Comparison of ENCODE assay signal across 30 cellular contexts in the genomic region with DNA sequence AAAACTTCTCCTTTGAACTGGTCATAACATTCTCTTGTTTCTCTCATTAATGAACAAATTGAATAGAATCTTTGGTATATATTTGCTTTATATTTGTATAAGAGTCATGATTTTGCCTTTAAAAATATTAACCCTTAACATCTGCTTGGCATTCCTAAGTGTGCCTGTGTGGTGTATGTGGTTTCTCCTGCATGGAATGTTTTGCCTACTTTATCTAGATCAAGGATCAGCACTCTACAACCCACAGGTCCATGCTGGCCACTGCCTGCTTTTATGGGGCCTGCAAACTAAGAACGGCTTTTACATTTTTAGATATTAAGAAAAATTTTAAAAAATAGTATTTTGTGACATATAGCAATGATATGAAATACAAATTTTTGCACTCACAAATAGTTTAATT. TPM values are rescaled to one million over a fixed set of nuclear protein-coding genes. Genes with fewer than 3 reads are reported as not detected.
"Had no signal": no experiment of that assay in that cellular context is flagged by ENCODE, and none has a peak within 500 bp of the region (broad histone marks: within the 10 kb centered on the region; RNA-seq: fewer than 3 reads in every experiment).

No MANE protein-coding gene starts in this region.

- H3K36me3 Mint-ChIP-seq: activated CD8-positive, alpha-beta memory T cell treated with anti-CD3 and anti-CD28 coated beads, Interleukin-2, amount 10 ng/mL, durations not matched to agents 7 days and 5 days; activated naive CD4-positive, alpha-beta T cell treated with anti-CD3 and anti-CD28 coated beads, Interleukin-2, amount 50 U/mL, for 24 hours had no signal

- H3K4me3 Mint-ChIP-seq: activated CD8-positive, alpha-beta memory T cell treated with anti-CD3 and anti-CD28 coated beads, Interleukin-2, amount 10 ng/mL, durations not matched to agents 7 days and 5 days; activated naive CD4-positive, alpha-beta T cell treated with anti-CD3 and anti-CD28 coated beads, Interleukin-2, amount 50 U/mL, for 24 hours; activated T-cell treated with anti-CD3 and anti-CD28 coated beads, Interleukin-2, amount 50 U/mL, for 24 hours; activated T-helper 1 cell treated with anti-CD3 and anti-CD28 coated beads, Interleukin-12 subunit alpha, Interleukin-12 subunit beta, Interleukin-2, Interleukin-4 antibody, amounts not matched to agents 30 ng/mL and 10 ng/mL and 1 ng/mL, durations not matched to agents 14 hours and 24 hours and 36 hours; T-helper 1 cell treated with Interleukin-12 subunit alpha and Interleukin-12 subunit beta and Interleukin-4 antibody, amounts not matched to agents 30 μg/mL and 1 μg/mL, for 36 hours; WTC11 had no signal

- H3K27ac ChIP-seq: ascending aorta, brain microvascular endothelial cell, RWPE1, SJCRH30 had no signal

- H3K27ac Mint-ChIP-seq: activated CD8-positive, alpha-beta memory T cell treated with anti-CD3 and anti-CD28 coated beads, Interleukin-2, amount 10 ng/mL, durations not matched to agents 7 days and 5 days; activated naive CD4-positive, alpha-beta T cell treated with anti-CD3 and anti-CD28 coated beads, Interleukin-2, amount 50 U/mL, for 24 hours; activated T-cell treated with anti-CD3 and anti-CD28 coated beads, Interleukin-2, amount 50 U/mL, for 24 hours; activated T-helper 1 cell treated with anti-CD3 and anti-CD28 coated beads, Interleukin-12 subunit alpha, Interleukin-12 subunit beta, Interleukin-2, Interleukin-4 antibody, amounts not matched to agents 30 ng/mL and 10 ng/mL and 1 ng/mL, durations not matched to agents 14 hours and 24 hours and 36 hours; T-helper 1 cell treated with Interleukin-12 subunit alpha and Interleukin-12 subunit beta and Interleukin-4 antibody, amounts not matched to agents 30 μg/mL and 1 μg/mL, for 36 hours; WTC11 had no signal

- H3K4me3 ChIP-seq: ascending aorta, SJCRH30 had no signal

- H3K27me3 Mint-ChIP-seq: activated naive CD4-positive, alpha-beta T cell treated with anti-CD3 and anti-CD28 coated beads, Interleukin-2, amount 50 U/mL, for 24 hours had no signal

- H3K9me3 Mint-ChIP-seq: activated naive CD4-positive, alpha-beta T cell treated with anti-CD3 and anti-CD28 coated beads, Interleukin-2, amount 50 U/mL, for 24 hours; activated T-cell treated with anti-CD3 and anti-CD28 coated beads, Interleukin-2, amount 50 U/mL, for 24 hours; T-helper 1 cell treated with Interleukin-12 subunit alpha and Interleukin-12 subunit beta and Interleukin-4 antibody, amounts not matched to agents 30 μg/mL and 1 μg/mL, for 36 hours had no signal

- H3K9me3 ChIP-seq: ascending aorta had no signal

- H3K36me3 ChIP-seq: ascending aorta, brain microvascular endothelial cell, SJCRH30 had no signal

- H3K27me3 ChIP-seq: ascending aorta, brain microvascular endothelial cell, SJCRH30 had no signal

- ATAC-seq: activated CD8-positive, alpha-beta memory T cell treated with anti-CD3 and anti-CD28 coated beads, Interleukin-2, amount 10 ng/mL, durations not matched to agents 7 days and 5 days; Panc1; WTC11 had no signal

- DNase-seq: activated CD4-positive, alpha-beta T cell treated with anti-CD3 and anti-CD28 coated beads for 48 hours; activated CD4-positive, alpha-beta T cell treated with anti-CD3 and anti-CD28 coated beads, Interleukin-2, amount 50 U/mL, for 4 hours; activated CD4-positive, CD25-positive, alpha-beta regulatory T cell treated with anti-CD3 and anti-CD28 coated beads, Interleukin-2, amount 50 U/mL, for 72 hours; activated CD8-positive, alpha-beta memory T cell treated with anti-CD3 and anti-CD28 coated beads, Interleukin-2, amount 10 ng/mL, durations not matched to agents 7 days and 5 days; activated effector memory CD4-positive, alpha-beta T cell treated with Interleukin-2 at 50 U/mL for 16 hours; activated naive CD4-positive, alpha-beta T cell; activated T-cell treated with anti-CD3 and anti-CD28 coated beads, Interleukin-2, amount 50 U/mL, for 24 hours; amniotic stem cell; brain microvascular endothelial cell; cerebellar nuclear complex; NCI-H1105; NCI-H1436; NCI-H1694 treated with DMSO at 0.1 percent for 48 hours; NCI-H2029 treated with DMSO at 0.1 percent for 48 hours; NCI-H345; NCI-H510A; NCI-H526 treated with DMSO at 0.1 percent for 48 hours; NCI-H82; NK-92 treated with Interleukin-12 subunit alpha and Interleukin-12 subunit beta, amount 100 ng/mL, for 24 hours; OCI-M1; Right ventricle myocardium superior; SJCRH30 had no signal

- H3K4me1 ChIP-seq: ascending aorta had no signal

RNA-seq across cellular contexts. Expression of a gene that starts 4.3 kb away (rescaled TPM):
- total RNA-seq: activated CD8-positive, alpha-beta memory T cell treated with anti-CD3 and anti-CD28 coated beads, Interleukin-2, amount 10 ng/mL, durations not matched to agents 7 days and 5 days; activated T-helper 1 cell treated with anti-CD3 and anti-CD28 coated beads, Interleukin-12 subunit alpha, Interleukin-12 subunit beta, Interleukin-2, Interleukin-4 antibody, amounts not matched to agents 30 ng/mL and 10 ng/mL and 1 ng/mL, durations not matched to agents 14 hours and 24 hours and 36 hours; ascending aorta; LHCN-M2; SJCRH30; WTC11 had no signal
